In genomic region chrX:24023972-24024664, GRCh38 we compare ENCODE assay signal across 8 cellular contexts. TPM values are rescaled to one million over a fixed set of nuclear protein-coding genes. Genes with fewer than 3 reads are reported as not detected.
DNase-seq lines count a peak whose midpoint lies in the region; ATAC-seq and TF ChIP-seq lines count a peak whose summit lies in the region.

No MANE protein-coding gene starts in this region.

- no peak for TF ChIP-seq EP300 in ovary (IDR thresholded peaks at IDR 0.05)

- H3K36me3 ChIP-seq in fibroblast of lung (ENCODE audit: control insufficient read depth, insufficient read depth, low read length), result no peaks in the 10 kb centered on the region
- H3K36me3 ChIP-seq in ovary, result no peaks in the 10 kb centered on the region

- no peaks in the 10 kb centered on the region for H3K4me1 ChIP-seq in fibroblast of lung (ENCODE audit: control insufficient read depth, extremely low read depth, insufficient read depth, low read length)
- no peaks in the 10 kb centered on the region for H3K4me1 ChIP-seq in ovary (ENCODE audit: insufficient read depth)

- CTCF ChIA-PET in AG04450 (lab: Charles Lee), result interaction anchor here (0.7 kb wide), 1 partner anchor 30 kb away, joined by 3 read pairs; the partner anchor contains the start of gene EIF2S3

- intact Hi-C loops in ovary (cut with DNase I), result loop anchor here in 1 of 4 donors (10.0 kb wide), 1 partner anchor 119 kb away; the partner anchor contains the start of genes APOO and CXorf58

- H3K4me3 ChIP-seq in AG04450 (ENCODE audit: low read depth, low read length), result peak overlapping the region; percentile 56
- H3K4me3 ChIP-seq in fibroblast of lung (replicated peaks in 1 of 4; ENCODE audit: control extremely low read depth in 1 of 4, insufficient read depth in 1 of 4, low read depth in 3 of 4, low read length in 4 of 4), result peak overlapping the region; percentile 70 to 92 (median 77)
- H3K4me3 ChIP-seq in ovary, result peak overlapping the region; percentile 65

- TF ChIP-seq CTCF in AG04450 (IDR thresholded peaks at IDR 0.05; ENCODE audit: low read depth, low read length), result no peak
- no peak for TF ChIP-seq CTCF in fibroblast of lung (conservative IDR thresholded peaks at IDR 0.05 in 1 of 2, IDR thresholded peaks at IDR 0.05 in 1 of 2; ENCODE audit: low read depth in 1 of 2, low read length in 2 of 2)
- TF ChIP-seq CTCF in ovary (IDR thresholded peaks at IDR 0.05), result no peak

- DNase-seq in AG04450 (ENCODE audit: low read depth, low spot score) (no peak), SW480 (ENCODE audit: low spot score) (peak; percentile 21), fibroblast of lung (ENCODE audit: low read depth in 2 of 2) (peak in 1 of 2 donors; percentile 31), ovary (no peak), UCSD-AML1 (lab: John Stamatoyannopoulos, UW; ENCODE audit: unreplicated experiment) (no peak)

- H3K79me2 ChIP-seq in fibroblast of lung (ENCODE audit: control insufficient read depth, insufficient read depth, low read length), result peaks cover 31% of the 10 kb centered on the region

- H4K20me1 ChIP-seq in fibroblast of lung (ENCODE audit: control insufficient read depth, extremely low read depth, insufficient read depth, low read length), result no peaks in the 10 kb centered on the region

- H3K9me3 ChIP-seq in AG04450 (ENCODE audit: control insufficient read depth, insufficient read depth, low read length) (no peaks in the 10 kb centered on the region), fibroblast of lung (ENCODE audit: control insufficient read depth, insufficient read depth, low read depth, low read length) (no peaks in the 10 kb centered on the region), ovary (no peaks in the 10 kb centered on the region)

- H3K9ac ChIP-seq in fibroblast of lung (ENCODE audit: insufficient read depth, low read length), result peak overlapping the region; percentile 84

- no peak overlapping the region for H2AFZ ChIP-seq in fibroblast of lung (ENCODE audit: low read length)

- TF ChIP-seq POLR2A in GM18505 (IDR thresholded peaks at IDR 0.05; ENCODE audit: borderline replicate concordance, extremely low read depth, insufficient read depth, insufficient read length) (no peak), ovary (IDR thresholded peaks at IDR 0.05) (no peak)

- WGBS in ovary, 3 donors, result 34 to 49% (median 45%) methylated on average over 19 of the region's 19 CpGs

- peak overlapping the region; percentile 32 for H3K4me2 ChIP-seq in fibroblast of lung (ENCODE audit: extremely low read depth, insufficient read depth, low read length)

- H3K27me3 ChIP-seq in AG04450 (ENCODE audit: control insufficient read depth, insufficient read depth, low read length), result no peaks in the 10 kb centered on the region
- H3K27me3 ChIP-seq in fibroblast of lung (ENCODE audit: control insufficient read depth, insufficient read depth, low read length), result no peaks in the 10 kb centered on the region
- H3K27me3 ChIP-seq in ovary, result no peaks in the 10 kb centered on the region

- POLR2A ChIA-PET in AG04450 (lab: Yijun Ruan, JAX), result interaction anchor here (1.5 kb wide), 1 partner anchor 30 kb away, joined by 5 read pairs; the partner anchor contains the start of gene EIF2S3

- ATAC-seq in GM18505 (IDR thresholded peaks at IDR 0.05; ENCODE audit: unreplicated experiment) (peak; percentile 1), GM21529 (IDR thresholded peaks at IDR 0.05; ENCODE audit: unreplicated experiment) (no peak), GM19395 (IDR thresholded peaks at IDR 0.05; ENCODE audit: unreplicated experiment) (no peak)

- no peak overlapping the region for H3K27ac ChIP-seq in AG04450 (ENCODE audit: low read depth, low read length)
- H3K27ac ChIP-seq in fibroblast of lung (ENCODE audit: insufficient read depth, low read length), result peak overlapping the region; percentile 84
- H3K27ac ChIP-seq in ovary, result no peak overlapping the region

RNA-seq across cellular contexts. Expression of gene KLHL15, which starts 2.9 kb away (rescaled TPM):
- polyA plus RNA-seq in AG04450 (2011; rRNA removed) (4.0 and 6.2 TPM in 2 replicates), fibroblast of lung (3.7 and 4.0 TPM in 2 replicates), ovary (1 to 10 TPM; 3.7 to 6.2 TPM)
- polyA minus RNA-seq in AG04450 (2011; rRNA and poly(A)+ RNA removed), result 5.8 and 10.1 TPM in 2 replicates
- total RNA-seq in fibroblast of lung (5.6 and 6.2 TPM in 2 replicates), ovary (10 to 100 TPM; 12.0 to 19.2 (median 14.6) TPM)
- polyA plus RNA-seq in fibroblast of lung (2012), result 2.2 TPM in 2 replicates
- 1.6 and 2.2 TPM in 2 replicates for polyA minus RNA-seq in fibroblast of lung (ENCODE audit: low replicate concordance)

RNA-seq across cellular contexts. Expression of gene EIF2S3, which starts 30.6 kb away (rescaled TPM):
- 117 and 139 TPM in 2 replicates for polyA plus RNA-seq in AG04450 (2011; rRNA removed)
- 291 and 332 TPM in 2 replicates for polyA minus RNA-seq in AG04450 (2011; rRNA and poly(A)+ RNA removed)
- total RNA-seq in fibroblast of lung, result 275 and 345 TPM in 2 replicates
- polyA plus RNA-seq in fibroblast of lung, result 81.2 and 89.2 TPM in 2 replicates
- 107 and 108 TPM in 2 replicates for polyA plus RNA-seq in fibroblast of lung (2012)
- polyA minus RNA-seq in fibroblast of lung (ENCODE audit: low replicate concordance), result 42.6 and 60.1 TPM in 2 replicates
- total RNA-seq in ovary, result 100 to 1,000 TPM; 121 to 384 (median 267) TPM
- polyA plus RNA-seq in ovary, result 100 to 1,000 TPM; 149 to 187 TPM
